ENCODE assay signal across 24 cellular contexts in genomic region chr3:121274411-121274810, GRCh38.
"Had no signal": no experiment of that assay in that cellular context is flagged by ENCODE, and none has a peak within 500 bp of the region (broad histone marks: within the 10 kb centered on the region; RNA-seq: fewer than 3 reads in every experiment).

No MANE protein-coding gene starts in this region.

- H3K27ac ChIP-seq: HL-60, KMS-11, SJSA1, SK-N-MC had no signal

- H3K9ac ChIP-seq: KMS-11 had no signal

- H3K27me3 ChIP-seq: SJSA1 had no signal

- H3K4me1 ChIP-seq: SJSA1 had no signal

- H3K9me3 ChIP-seq: SJSA1 had no signal

- FAIRE-seq: HTR-8/SVneo, K562 had no signal

- H3K36me3 ChIP-seq: SJSA1 had no signal

- H3K4me2 ChIP-seq: KMS-11 had no signal

- DNase-seq: Kasumi-1, MM.1S, NCI-H1092 treated with DMSO at 0.1 percent for 48 hours, NCI-H1436, NCI-H187, NCI-H2029, NCI-H2081 treated with DMSO at 0.1 percent for 48 hours, NCI-H2171, NCI-H226, NCI-H446, NCI-H510A, NCI-H524 treated with DMSO at 0.1 percent for 48 hours, NCI-H69, NCI-H774, PC-3, Right ventricle myocardium superior, SIG-M5 had no signal

- ATAC-seq: K562, Panc1, PC-3 had no signal

- H3K4me3 ChIP-seq: K562, SJSA1, SK-N-MC had no signal
